ENCODE assay signal across 17 cellular contexts in the genomic region with DNA sequence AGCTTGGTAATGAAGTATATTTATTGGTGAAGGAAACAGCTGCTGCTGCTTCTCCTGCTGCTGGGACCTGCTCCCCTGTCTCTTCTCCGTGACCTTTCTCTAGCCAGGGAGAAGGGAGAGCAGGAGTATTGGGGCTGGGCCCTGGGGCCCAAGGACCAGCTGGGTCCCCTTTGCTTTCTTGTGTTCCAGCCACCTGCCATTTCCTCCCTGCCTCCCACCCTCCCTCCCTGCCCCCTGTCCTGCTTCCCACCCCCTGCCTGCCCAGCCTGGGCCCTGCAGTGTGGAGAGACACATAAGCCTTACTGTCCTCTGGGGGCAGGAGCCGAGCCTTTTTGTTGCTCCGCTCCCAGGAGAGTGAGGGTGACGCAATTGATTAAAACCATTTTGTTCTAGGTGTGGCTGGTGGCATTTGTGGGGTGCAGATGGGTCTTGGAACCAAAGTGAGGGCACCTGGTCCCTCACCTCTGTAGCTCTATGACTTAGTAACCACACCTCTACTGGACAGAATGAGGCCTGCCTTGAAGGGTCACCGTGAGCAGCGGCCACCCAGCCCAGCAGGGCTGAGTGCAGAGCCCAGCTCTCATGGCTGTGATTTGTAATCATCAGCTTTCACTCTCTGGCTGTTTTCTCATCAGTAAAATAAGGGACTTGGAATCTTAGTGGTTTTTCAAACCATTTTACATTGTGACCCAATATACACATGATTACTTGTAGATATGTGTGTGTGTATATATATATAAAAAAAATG. TPM values are rescaled to one million over a fixed set of nuclear protein-coding genes. Genes with fewer than 3 reads are reported as not detected.
DNase-seq lines count a peak whose midpoint lies in the region; TF ChIP-seq lines count a peak whose summit lies in the region.
"Had no signal": no experiment of that assay in that cellular context is flagged by ENCODE, and none has a peak within 500 bp of the region (broad histone marks: within the 10 kb centered on the region; RNA-seq: fewer than 3 reads in every experiment).

No MANE protein-coding gene starts in this region.

- no peak for TF ChIP-seq POLR2A in NB4 (IDR thresholded peaks at IDR 0.05; ENCODE audit: extremely low read depth, insufficient read length)

- H3K4me1 ChIP-seq in ES-I3 (ENCODE audit: insufficient read depth, low read length) (peaks cover 14% of the 10 kb centered on the region), SJCRH30 (peaks cover 36% of the 10 kb centered on the region)
- H3K4me1 ChIP-seq: pancreas had no signal

- no peaks in the 10 kb centered on the region for H3K9me3 ChIP-seq in ES-I3 (ENCODE audit: control insufficient read depth, insufficient read depth, low read length)
- H3K9me3 ChIP-seq in SJCRH30 (replicated peaks) = no peaks in the 10 kb centered on the region
- H3K9me3 ChIP-seq: mucosa of descending colon, pancreas, thoracic aorta had no signal

- peak; percentile 55 for DNase-seq in NB4 (ENCODE audit: low read depth)
- DNase-seq in SJCRH30 = peak; percentile 78 to 88
- DNase-seq in myocyte (ENCODE audit: low read depth) = peak; percentile 17
- DNase-seq in HuH-7 (ENCODE audit: low spot score) = no peak
- no peak for DNase-seq in COLO829 (ENCODE audit: low spot score)
- DNase-seq in COLO668 (lab: John Stamatoyannopoulos, UW; ENCODE audit: unreplicated experiment) = no peak
- DNase-seq: activated CD8-positive, alpha-beta T cell treated with anti-CD3 and anti-CD28 coated beads for 36 hours; activated naive CD8-positive, alpha-beta T cell treated with anti-CD3 and anti-CD28 coated beads, Interleukin-2, amount 50 U/mL, for 24 hours; effector CD4-positive, alpha-beta T cell; kidney glomerular epithelial cell; mucosa of descending colon; NCI-H526; pancreas; small intestine had no signal

- H3K4me3 ChIP-seq in NB4 (ENCODE audit: low read depth, low read length) (no peak overlapping the region), SJCRH30 (no peak overlapping the region)
- H3K4me3 ChIP-seq: mucosa of descending colon, pancreas, thoracic aorta had no signal

- H3K9ac ChIP-seq in ES-I3 (ENCODE audit: low read depth, low read length) = peak overlapping the region; percentile 28; the same call in 1 of the 2 replicates

- no peak for TF ChIP-seq CTCF in NB4 (IDR thresholded peaks at IDR 0.05; ENCODE audit: low read depth, low read length)

- no peaks in the 10 kb centered on the region for H3K27me3 ChIP-seq in SJCRH30
- H3K27me3 ChIP-seq: pancreas had no signal

- peak overlapping the region; percentile 47 for H3K27ac ChIP-seq in SJCRH30
- H3K27ac ChIP-seq: pancreas, thoracic aorta, VCaP had no signal

- no peaks in the 10 kb centered on the region for H3K36me3 ChIP-seq in ES-I3 (ENCODE audit: insufficient read depth, low read length)
- H3K36me3 ChIP-seq in SJCRH30 = no peaks in the 10 kb centered on the region
- H3K36me3 ChIP-seq: pancreas had no signal

RNA-seq across cellular contexts. Expression of gene TMEM222, which starts 13.9 kb away (rescaled TPM):
- total RNA-seq in SJCRH30 (2014; rRNA removed; shearing (Covaris generic)) = 26.0 and 26.1 TPM in 2 replicates
- total RNA-seq in myocyte = 37.8 and 42.7 TPM in 2 replicates
- 58.0 TPM for polyA plus RNA-seq in myocyte (2012)

RNA-seq across cellular contexts. Expression of gene SYTL1, which starts 33.8 kb away (rescaled TPM):
- total RNA-seq in SJCRH30 (2014; rRNA removed; shearing (Covaris generic)) = 0.20 and 0.47 TPM in 2 replicates
- 0.05 TPM in 1 of 2 replicates, not detected in the other for total RNA-seq in myocyte
- polyA plus RNA-seq in myocyte (2012) = 0.20 TPM

RNA-seq across cellular contexts. Expression of gene MAP3K6, which starts 58.7 kb away (rescaled TPM):
- total RNA-seq in SJCRH30 (2014; rRNA removed; shearing (Covaris generic)) = 8.2 and 10.0 TPM in 2 replicates
- 26.0 and 29.3 TPM in 2 replicates for total RNA-seq in myocyte
- 34.7 TPM for polyA plus RNA-seq in myocyte (2012)

Comparison
In these comparisons a context has a peak if more than half of its experiments do, and no peak if none do; other contexts are left out.
1. DNase-seq: peak in NB4 (single experiment), SJCRH30 (2 of 2) and myocyte (single experiment); none in HuH-7 (single experiment), COLO829 (single experiment) and COLO668 (single experiment).